In the genomic region with DNA sequence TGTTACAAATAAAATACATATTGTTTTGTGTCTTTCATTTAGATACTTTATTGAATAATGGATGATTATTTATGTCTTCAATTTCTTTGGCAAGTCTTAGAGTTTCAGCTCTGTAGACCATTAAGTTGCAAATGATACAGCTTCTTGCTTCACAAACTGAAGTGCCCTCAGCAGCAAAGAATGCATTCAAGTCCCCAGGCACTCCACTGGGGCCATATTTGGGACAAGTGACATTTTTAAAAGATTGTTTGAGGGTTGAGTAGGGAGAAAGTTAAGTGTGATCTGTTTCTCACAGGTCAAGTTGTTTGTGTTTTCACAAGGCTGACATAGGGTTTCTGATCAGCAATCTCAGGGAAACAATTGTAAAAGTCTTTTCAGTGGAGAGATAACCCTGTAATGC, we compare ENCODE assay signal across 1 cellular context.
TF ChIP-seq lines count a peak whose summit lies in the region.

No MANE protein-coding gene starts in this region.

TF ChIP-seq in GM12878, 131 proteins besides CTCF, POLR2A, EP300 and RAD21 (continued from another document):
- TF ChIP-seq, protein P1, sequence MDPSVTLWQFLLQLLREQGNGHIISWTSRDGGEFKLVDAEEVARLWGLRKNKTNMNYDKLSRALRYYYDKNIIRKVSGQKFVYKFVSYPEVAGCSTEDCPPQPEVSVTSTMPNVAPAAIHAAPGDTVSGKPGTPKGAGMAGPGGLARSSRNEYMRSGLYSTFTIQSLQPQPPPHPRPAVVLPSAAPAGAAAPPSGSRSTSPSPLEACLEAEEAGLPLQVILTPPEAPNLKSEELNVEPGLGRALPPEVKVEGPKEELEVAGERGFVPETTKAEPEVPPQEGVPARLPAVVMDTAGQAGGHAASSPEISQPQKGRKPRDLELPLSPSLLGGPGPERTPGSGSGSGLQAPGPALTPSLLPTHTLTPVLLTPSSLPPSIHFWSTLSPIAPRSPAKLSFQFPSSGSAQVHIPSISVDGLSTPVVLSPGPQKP (IDR thresholded peaks at IDR 0.05; ENCODE audit: low read depth, low read length) = no peak
- TF ChIP-seq IKZF2 (IDR thresholded peaks at IDR 0.05) (no peak), BHLHE40 (IDR thresholded peaks at IDR 0.05; ENCODE audit: borderline replicate concordance in 1 of 2, low read depth in 2 of 2, low read length in 1 of 2) (no peak), CHD2 (IDR thresholded peaks at IDR 0.05; ENCODE audit: borderline replicate concordance, low read depth, low read length) (no peak), MTA2 (IDR thresholded peaks at IDR 0.05; ENCODE audit: low read depth) (no peak), DPF2 (IDR thresholded peaks at IDR 0.05) (no peak), MYC (IDR thresholded peaks at IDR 0.05; ENCODE audit: insufficient read depth, insufficient read length, insufficient replicate concordance, low read length, severe bottlenecking) (no peak), NRF1 (conservative IDR thresholded peaks at IDR 0.05; ENCODE audit: low read depth, low read length) (no peak)
- TF ChIP-seq, protein P2, sequence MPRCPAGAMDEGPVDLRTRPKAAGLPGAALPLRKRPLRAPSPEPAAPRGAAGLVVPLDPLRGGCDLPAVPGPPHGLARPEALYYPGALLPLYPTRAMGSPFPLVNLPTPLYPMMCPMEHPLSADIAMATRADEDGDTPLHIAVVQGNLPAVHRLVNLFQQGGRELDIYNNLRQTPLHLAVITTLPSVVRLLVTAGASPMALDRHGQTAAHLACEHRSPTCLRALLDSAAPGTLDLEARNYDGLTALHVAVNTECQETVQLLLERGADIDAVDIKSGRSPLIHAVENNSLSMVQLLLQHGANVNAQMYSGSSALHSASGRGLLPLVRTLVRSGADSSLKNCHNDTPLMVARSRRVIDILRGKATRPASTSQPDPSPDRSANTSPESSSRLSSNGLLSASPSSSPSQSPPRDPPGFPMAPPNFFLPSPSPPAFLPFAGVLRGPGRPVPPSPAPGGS (IDR thresholded peaks at IDR 0.05; ENCODE audit: borderline replicate concordance, insufficient read depth, low read depth, low read length, poor library complexity, severe bottlenecking) = no peak
- TF ChIP-seq, protein P3, sequence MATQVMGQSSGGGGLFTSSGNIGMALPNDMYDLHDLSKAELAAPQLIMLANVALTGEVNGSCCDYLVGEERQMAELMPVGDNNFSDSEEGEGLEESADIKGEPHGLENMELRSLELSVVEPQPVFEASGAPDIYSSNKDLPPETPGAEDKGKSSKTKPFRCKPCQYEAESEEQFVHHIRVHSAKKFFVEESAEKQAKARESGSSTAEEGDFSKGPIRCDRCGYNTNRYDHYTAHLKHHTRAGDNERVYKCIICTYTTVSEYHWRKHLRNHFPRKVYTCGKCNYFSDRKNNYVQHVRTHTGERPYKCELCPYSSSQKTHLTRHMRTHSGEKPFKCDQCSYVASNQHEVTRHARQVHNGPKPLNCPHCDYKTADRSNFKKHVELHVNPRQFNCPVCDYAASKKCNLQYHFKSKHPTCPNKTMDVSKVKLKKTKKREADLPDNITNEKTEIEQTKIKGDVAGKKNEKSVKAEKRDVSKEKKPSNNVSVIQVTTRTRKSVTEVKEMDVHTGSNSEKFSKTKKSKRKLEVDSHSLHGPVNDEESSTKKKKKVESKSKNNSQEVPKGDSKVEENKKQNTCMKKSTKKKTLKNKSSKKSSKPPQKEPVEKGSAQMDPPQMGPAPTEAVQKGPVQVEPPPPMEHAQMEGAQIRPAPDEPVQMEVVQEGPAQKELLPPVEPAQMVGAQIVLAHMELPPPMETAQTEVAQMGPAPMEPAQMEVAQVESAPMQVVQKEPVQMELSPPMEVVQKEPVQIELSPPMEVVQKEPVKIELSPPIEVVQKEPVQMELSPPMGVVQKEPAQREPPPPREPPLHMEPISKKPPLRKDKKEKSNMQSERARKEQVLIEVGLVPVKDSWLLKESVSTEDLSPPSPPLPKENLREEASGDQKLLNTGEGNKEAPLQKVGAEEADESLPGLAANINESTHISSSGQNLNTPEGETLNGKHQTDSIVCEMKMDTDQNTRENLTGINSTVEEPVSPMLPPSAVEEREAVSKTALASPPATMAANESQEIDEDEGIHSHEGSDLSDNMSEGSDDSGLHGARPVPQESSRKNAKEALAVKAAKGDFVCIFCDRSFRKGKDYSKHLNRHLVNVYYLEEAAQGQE (IDR thresholded peaks at IDR 0.05; ENCODE audit: low read depth, low read length) = no peak
- TF ChIP-seq, protein P4, sequence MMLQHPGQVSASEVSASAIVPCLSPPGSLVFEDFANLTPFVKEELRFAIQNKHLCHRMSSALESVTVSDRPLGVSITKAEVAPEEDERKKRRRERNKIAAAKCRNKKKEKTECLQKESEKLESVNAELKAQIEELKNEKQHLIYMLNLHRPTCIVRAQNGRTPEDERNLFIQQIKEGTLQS (IDR thresholded peaks at IDR 0.05; ENCODE audit: borderline replicate concordance, extremely low read depth, low read depth, low read length) = no peak
